20 cellular contexts compared by ENCODE assay signal in the genomic region with DNA sequence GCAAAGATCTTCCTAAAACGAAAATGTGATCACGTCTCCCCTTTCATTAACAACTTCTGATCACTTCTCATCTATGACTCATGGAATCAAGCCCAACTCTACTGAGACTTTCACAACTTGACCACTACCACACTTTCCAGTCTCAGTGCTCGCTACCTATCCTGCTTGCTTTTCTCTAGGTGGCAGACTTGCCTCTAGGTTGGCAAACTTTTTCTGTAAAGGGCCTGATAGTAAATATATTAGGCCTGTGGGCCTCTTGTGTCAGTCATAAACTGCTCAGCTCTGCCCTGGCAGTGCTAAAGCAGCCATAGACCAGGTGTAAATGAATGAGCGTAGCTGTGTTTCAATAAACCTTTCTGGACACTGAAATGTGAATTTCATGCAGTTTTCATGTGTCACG. TPM values are rescaled to one million over a fixed set of nuclear protein-coding genes. Genes with fewer than 3 reads are reported as not detected.
"Had no signal": no experiment of that assay in that cellular context is flagged by ENCODE, and none has a peak within 500 bp of the region (broad histone marks: within the 10 kb centered on the region; RNA-seq: fewer than 3 reads in every experiment).

No MANE protein-coding gene starts in this region.

- H3K4me3 Mint-ChIP-seq: activated CD4-positive, alpha-beta T cell treated with anti-CD3 and anti-CD28 coated beads, Interleukin-2, amount 10 ng/mL, durations not matched to agents 24 days and 14 days; activated CD8-positive, alpha-beta T cell treated with anti-CD3 and anti-CD28 coated beads, Interleukin-2, amount 10 ng/mL, durations not matched to agents 7 days and 5 days; activated naive CD8-positive, alpha-beta T cell treated with anti-CD3 and anti-CD28 coated beads, Interleukin-2, amount 10 ng/mL, durations not matched to agents 7 days and 5 days; activated T-helper 1 cell treated with anti-CD3 and anti-CD28 coated beads, Interleukin-12 subunit alpha, Interleukin-12 subunit beta, Interleukin-2, Interleukin-4 antibody, amounts not matched to agents 30 ng/mL and 10 ng/mL and 1 ng/mL, durations not matched to agents 14 hours and 24 hours and 36 hours had no signal

- H3K27ac Mint-ChIP-seq: activated CD4-positive, alpha-beta T cell treated with anti-CD3 and anti-CD28 coated beads, Interleukin-2, amount 10 ng/mL, durations not matched to agents 24 days and 14 days; activated CD8-positive, alpha-beta T cell treated with anti-CD3 and anti-CD28 coated beads, Interleukin-2, amount 10 ng/mL, durations not matched to agents 7 days and 5 days; activated naive CD8-positive, alpha-beta T cell treated with anti-CD3 and anti-CD28 coated beads, Interleukin-2, amount 10 ng/mL, durations not matched to agents 7 days and 5 days; activated T-helper 1 cell treated with anti-CD3 and anti-CD28 coated beads, Interleukin-12 subunit alpha, Interleukin-12 subunit beta, Interleukin-2, Interleukin-4 antibody, amounts not matched to agents 30 ng/mL and 10 ng/mL and 1 ng/mL, durations not matched to agents 14 hours and 24 hours and 36 hours; naive B cell had no signal

- H3K36me3 ChIP-seq: brain microvascular endothelial cell, pancreas, tibial artery, uterus had no signal

- H3K27ac ChIP-seq: brain microvascular endothelial cell, pancreas, tibial artery, uterus had no signal

- H3K9me3 ChIP-seq: pancreas, tibial artery, uterus had no signal

- H3K9me3 Mint-ChIP-seq: activated CD4-positive, alpha-beta T cell treated with anti-CD3 and anti-CD28 coated beads, Interleukin-2, amount 10 ng/mL, durations not matched to agents 24 days and 14 days; activated naive CD8-positive, alpha-beta T cell treated with anti-CD3 and anti-CD28 coated beads, Interleukin-2, amount 10 ng/mL, durations not matched to agents 7 days and 5 days; activated T-helper 1 cell treated with anti-CD3 and anti-CD28 coated beads, Interleukin-12 subunit alpha, Interleukin-12 subunit beta, Interleukin-2, Interleukin-4 antibody, amounts not matched to agents 30 ng/mL and 10 ng/mL and 1 ng/mL, durations not matched to agents 14 hours and 24 hours and 36 hours had no signal

- H3K27me3 ChIP-seq: brain microvascular endothelial cell, pancreas, tibial artery, uterus had no signal

- H3K4me1 ChIP-seq: pancreas, tibial artery, uterus had no signal

- H3K4me3 ChIP-seq: pancreas, tibial artery, uterus had no signal

- H3K4me1 Mint-ChIP-seq: activated CD4-positive, alpha-beta T cell treated with anti-CD3 and anti-CD28 coated beads, Interleukin-2, amount 10 ng/mL, durations not matched to agents 24 days and 14 days; activated naive CD8-positive, alpha-beta T cell treated with anti-CD3 and anti-CD28 coated beads, Interleukin-2, amount 10 ng/mL, durations not matched to agents 7 days and 5 days; naive B cell had no signal

- H3K27me3 Mint-ChIP-seq: activated CD4-positive, alpha-beta T cell treated with anti-CD3 and anti-CD28 coated beads, Interleukin-2, amount 10 ng/mL, durations not matched to agents 24 days and 14 days had no signal

- H3K36me3 Mint-ChIP-seq: activated naive CD8-positive, alpha-beta T cell treated with anti-CD3 and anti-CD28 coated beads, Interleukin-2, amount 10 ng/mL, durations not matched to agents 7 days and 5 days; naive B cell had no signal

- ATAC-seq: activated CD8-positive, alpha-beta T cell treated with anti-CD3 and anti-CD28 coated beads, Interleukin-2, amount 10 ng/mL, durations not matched to agents 7 days and 5 days; left cardiac atrium; pancreas had no signal

- DNase-seq: activated CD4-positive, alpha-beta T cell treated with anti-CD3 and anti-CD28 coated beads, Interleukin-2, amount 10 ng/mL, durations not matched to agents 24 days and 14 days; activated CD4-positive, CD25-positive, alpha-beta regulatory T cell; activated CD8-positive, alpha-beta memory T cell treated with anti-CD3 and anti-CD28 coated beads, Interleukin-2, amount 50 U/mL, for 48 hours; activated CD8-positive, alpha-beta T cell treated with anti-CD3 and anti-CD28 coated beads, Interleukin-2, amount 10 ng/mL, durations not matched to agents 7 days and 5 days; activated naive CD4-positive, alpha-beta T cell; activated naive CD8-positive, alpha-beta T cell treated with anti-CD3 and anti-CD28 coated beads, Interleukin-2, amount 10 ng/mL, durations not matched to agents 7 days and 5 days; brain microvascular endothelial cell; cortex of kidney; effector CD8-positive, alpha-beta T cell; head of caudate nucleus; left cardiac atrium; naive B cell; pancreas; stimulated activated CD4-positive, alpha-beta T cell treated with anti-CD3 and anti-CD28 coated beads, Interleukin-1b, Interleukin-23, amount 100 ng/mL, for 48 hours; tibial artery; uterus had no signal

RNA-seq across cellular contexts. Expression of gene HMGB4, which starts 21.5 kb away (rescaled TPM):
- total RNA-seq: activated CD4-positive, alpha-beta T cell treated with anti-CD3 and anti-CD28 coated beads, Interleukin-2, amount 10 ng/mL, durations not matched to agents 24 days and 14 days; activated CD8-positive, alpha-beta T cell treated with anti-CD3 and anti-CD28 coated beads, Interleukin-2, amount 10 ng/mL, durations not matched to agents 7 days and 5 days; activated naive CD8-positive, alpha-beta T cell treated with anti-CD3 and anti-CD28 coated beads, Interleukin-2, amount 10 ng/mL, durations not matched to agents 7 days and 5 days; activated T-helper 1 cell treated with anti-CD3 and anti-CD28 coated beads, Interleukin-12 subunit alpha, Interleukin-12 subunit beta, Interleukin-2, Interleukin-4 antibody, amounts not matched to agents 30 ng/mL and 10 ng/mL and 1 ng/mL, durations not matched to agents 14 hours and 24 hours and 36 hours; frontal cortex; left cardiac atrium; lung microvascular endothelial cell; pancreas; T-helper 2 cell treated with Interferon-gamma antibody and Interleukin-4, amounts not matched to agents 100 ng/mL and 5 ng/mL, for 36 hours; uterus had no signal
- polyA plus RNA-seq: pancreas had no signal
